ENCODE assay signal across 25 cellular contexts in genomic region chr17:82726427-82726826, GRCh38. TPM values are rescaled to one million over a fixed set of nuclear protein-coding genes. Genes with fewer than 3 reads are reported as not detected.
DNase-seq lines count a peak whose midpoint lies in the region; ATAC-seq, FAIRE-seq and TF ChIP-seq lines count a peak whose summit lies in the region.
"Had no signal": no experiment of that assay in that cellular context is flagged by ENCODE, and none has a peak within 500 bp of the region (broad histone marks: within the 10 kb centered on the region; RNA-seq: fewer than 3 reads in every experiment).

No MANE protein-coding gene starts in this region.

- no TSS peak for BruUV-seq in HepG2 (replicated peaks; lab: Mats Ljungman, UMichigan)

- no peak overlapping the region for H3K9ac ChIP-seq in HepG2 (ENCODE audit: insufficient read depth, low read depth, low read length)
- H3K9ac ChIP-seq: BLaER1 had no signal

- no peak for ATAC-seq in natural killer cell treated with Interleukin-12 subunit alpha and Interleukin-12 subunit beta and Interleukin-15 and Interleukin-18, amount 100 ng/mL, for 72 hours
- ATAC-seq in natural killer cell (no peak), HepG2 (no peak), GM19023 (IDR thresholded peaks at IDR 0.05; ENCODE audit: unreplicated experiment) (no peak)

- FAIRE-seq in HepG2 (lab: Jason Lieb, UNC) (no peak), urothelium cell line (lab: Jason Lieb, UNC) (peak; percentile 59)
- FAIRE-seq: A204.1, G401.6, GM12891 had no signal

- no peak overlapping the region for H3K4me3 Mint-ChIP-seq in natural killer cell treated with Interleukin-12 subunit alpha and Interleukin-12 subunit beta and Interleukin-15 and Interleukin-18, amount 100 ng/mL, for 72 hours
- no peak overlapping the region for H3K4me3 Mint-ChIP-seq in natural killer cell
- H3K4me3 Mint-ChIP-seq: CD14-positive monocyte; CD4-positive, alpha-beta memory T cell; CD4-positive, CD25-positive, alpha-beta regulatory T cell; CD8-positive, alpha-beta memory T cell had no signal

- peaks cover 5% of the 10 kb centered on the region for H3K36me3 Mint-ChIP-seq in natural killer cell treated with Interleukin-12 subunit alpha and Interleukin-12 subunit beta and Interleukin-15 and Interleukin-18, amount 100 ng/mL, for 72 hours
- H3K36me3 Mint-ChIP-seq in natural killer cell = peaks cover 11% of the 10 kb centered on the region

- TF ChIP-seq POLR2A in HepG2 (IDR thresholded peaks at IDR 0.05; ENCODE audit: insufficient read depth in 1 of 2, low read depth in 2 of 2, low read length in 2 of 2) = no peak

- H2AFZ ChIP-seq in HepG2 (ENCODE audit: low read length) (no peak overlapping the region), osteoblast (ENCODE audit: low read length) (no peak overlapping the region)

- H3K4me1 ChIP-seq in HepG2 (ENCODE audit: insufficient read depth, low read length) (no peaks in the 10 kb centered on the region), osteoblast (ENCODE audit: insufficient read depth, low read length) (no peaks in the 10 kb centered on the region)
- H3K4me1 ChIP-seq: BE2C had no signal

- no peaks in the 10 kb centered on the region for H3K9me3 Mint-ChIP-seq in natural killer cell treated with Interleukin-12 subunit alpha and Interleukin-12 subunit beta and Interleukin-15 and Interleukin-18, amount 100 ng/mL, for 72 hours
- no peaks in the 10 kb centered on the region for H3K9me3 Mint-ChIP-seq in natural killer cell
- H3K9me3 Mint-ChIP-seq: CD14-positive monocyte; CD4-positive, alpha-beta memory T cell; CD4-positive, CD25-positive, alpha-beta regulatory T cell; CD8-positive, alpha-beta memory T cell had no signal

- intact Hi-C loops in natural killer cell (cut with micrococcal nuclease) (no loop called here), HepG2 (cut with micrococcal nuclease; ENCODE audit: unreplicated experiment) (no loop called here)

- H3K9me3 ChIP-seq in HepG2 (ENCODE audit: low read length) = no peaks in the 10 kb centered on the region
- no peaks in the 10 kb centered on the region for H3K9me3 ChIP-seq in osteoblast (ENCODE audit: low read depth, low read length)
- H3K9me3 ChIP-seq: BE2C, BLaER1 had no signal

- no peak overlapping the region for H3K4me3 ChIP-seq in HepG2 (replicated peaks in 1 of 3; ENCODE audit: insufficient read depth in 1 of 3, low read depth in 2 of 3, low read length in 3 of 3)
- no peak overlapping the region for H3K4me3 ChIP-seq in osteoblast (ENCODE audit: insufficient read depth, low read length)
- H3K4me3 ChIP-seq: BLaER1 had no signal

- no peak for TF ChIP-seq EP300 in HepG2 (IDR thresholded peaks at IDR 0.05; ENCODE audit: low read depth in 2 of 2, low read length in 2 of 2)
- TF ChIP-seq EP300 in HepG2 (CRISPR knock-in tag; IDR thresholded peaks at IDR 0.05; ENCODE audit: borderline replicate concordance) = no peak

- WGBS in HepG2 (ENCODE audit: low lambda C conversion rate) = 100% methylated on average over 3 of the region's 10 CpGs

- no peaks in the 10 kb centered on the region for H3K27me3 Mint-ChIP-seq in natural killer cell treated with Interleukin-12 subunit alpha and Interleukin-12 subunit beta and Interleukin-15 and Interleukin-18, amount 100 ng/mL, for 72 hours
- H3K27me3 Mint-ChIP-seq in natural killer cell (ENCODE audit: low read depth in 2 of 2) = no peaks in the 10 kb centered on the region
- H3K27me3 Mint-ChIP-seq: CD4-positive, alpha-beta memory T cell; CD4-positive, CD25-positive, alpha-beta regulatory T cell; CD8-positive, alpha-beta memory T cell had no signal

- no peak for TF ChIP-seq RAD21 in HepG2 (CRISPR knock-in tag; IDR thresholded peaks at IDR 0.05)

- peak; percentile 42 for DNase-seq in natural killer cell treated with Interleukin-12 subunit alpha and Interleukin-12 subunit beta and Interleukin-15 and Interleukin-18, amount 100 ng/mL, for 72 hours (ENCODE audit: low spot score)
- DNase-seq in natural killer cell (no peak), HepG2 (ENCODE audit: low spot score) (no peak), osteoblast (ENCODE audit: insufficient read length, low spot score, missing footprints) (peak; percentile 46), urothelium cell line (ENCODE audit: low spot score) (no peak), DMS53 (lab: John Stamatoyannopoulos, UW) (no peak), NCI-H526 treated with DMSO at 0.1 percent for 48 hours (lab: John Stamatoyannopoulos, UW) (no peak)
- DNase-seq: 8988T; ACHN; BE2C; C1 segment of cervical spinal cord; CD4-positive, alpha-beta memory T cell; CD4-positive, CD25-positive, alpha-beta regulatory T cell; CD8-positive, alpha-beta memory T cell; COR-L47; DMS 273 treated with DMSO at 0.1 percent for 48 hours; DMS153; DMS79 treated with DMSO at 0.1 percent for 48 hours; GF-D8 had no signal

- no peaks in the 10 kb centered on the region for H3K79me2 ChIP-seq in HepG2 (ENCODE audit: insufficient read depth, low read length)
- no peaks in the 10 kb centered on the region for H3K79me2 ChIP-seq in osteoblast (ENCODE audit: insufficient read depth, low read length)

- H4K20me1 ChIP-seq in HepG2 (ENCODE audit: insufficient read depth, low read length) (no peaks in the 10 kb centered on the region), osteoblast (ENCODE audit: insufficient read depth, low read length) (peaks cover 4% of the 10 kb centered on the region)

- H3K27me3 ChIP-seq in HepG2 (ENCODE audit: control insufficient read depth in 1 of 2, insufficient read depth in 2 of 2, low read length in 2 of 2) = no peaks in the 10 kb centered on the region
- no peaks in the 10 kb centered on the region for H3K27me3 ChIP-seq in osteoblast (ENCODE audit: insufficient read depth, low read length)
- H3K27me3 ChIP-seq: BE2C, BLaER1 had no signal

- H3K27ac ChIP-seq in HepG2 (ENCODE audit: extremely low read length, insufficient read depth, low read length) (no peak overlapping the region), osteoblast (ENCODE audit: low read depth, low read length) (no peak overlapping the region)
- H3K27ac ChIP-seq: BLaER1 had no signal

- peaks cover 14 to 32% of the 10 kb centered on the region in 2 experiments for H3K36me3 ChIP-seq in HepG2 (replicated peaks in 1 of 2; ENCODE audit: control insufficient read depth in 1 of 2, insufficient read depth in 2 of 2, low read length in 2 of 2)
- H3K36me3 ChIP-seq in osteoblast (ENCODE audit: insufficient read depth, low read length) = peaks cover 12% of the 10 kb centered on the region

- CTCF ChIA-PET in HepG2 (lab: Yijun Ruan, JAX; ENCODE audit: low intra/inter-chr PET ratio, low total read pairs) = no interaction called here

- H3K4me2 ChIP-seq in HepG2 (ENCODE audit: low read depth, low read length) (no peak overlapping the region), osteoblast (ENCODE audit: insufficient read depth, low read length) (no peak overlapping the region)
- H3K4me2 ChIP-seq: BLaER1 had no signal

- POLR2A ChIA-PET in HepG2 (lab: Yijun Ruan, JAX) = interaction anchor here (1.3 to 2.2 kb wide), 2 partner anchors 10 to 12 kb away, joined by 4 to 7 read pairs; partner anchors contain the start of gene FN3KRP

- no peak for TF ChIP-seq CTCF in natural killer cell (IDR thresholded peaks at IDR 0.05)
- TF ChIP-seq CTCF in HepG2 (CRISPR knock-in tag; IDR thresholded peaks at IDR 0.05) = no peak
- TF ChIP-seq CTCF in osteoblast (IDR thresholded peaks at IDR 0.05; ENCODE audit: extremely low read depth, low read depth, low read length) = no peak

- no peak overlapping the region for H3K27ac Mint-ChIP-seq in natural killer cell treated with Interleukin-12 subunit alpha and Interleukin-12 subunit beta and Interleukin-15 and Interleukin-18, amount 100 ng/mL, for 72 hours
- no peak overlapping the region for H3K27ac Mint-ChIP-seq in natural killer cell
- H3K27ac Mint-ChIP-seq: CD4-positive, CD25-positive, alpha-beta regulatory T cell had no signal

- H3K4me1 Mint-ChIP-seq in natural killer cell treated with Interleukin-12 subunit alpha and Interleukin-12 subunit beta and Interleukin-15 and Interleukin-18, amount 100 ng/mL, for 72 hours (ENCODE audit: low read depth in 2 of 2) = no peaks in the 10 kb centered on the region
- peaks cover 0 to 6% of the 10 kb centered on the region in 2 donors for H3K4me1 Mint-ChIP-seq in natural killer cell
- H3K4me1 Mint-ChIP-seq: CD14-positive monocyte had no signal

- in situ Hi-C loops in HepG2 (cut with HindIII; ENCODE audit: extremely low pct_ligation_motif_present, low pct_unique_long_range_greater_than_20kb) = no loop called here

RNA-seq across cellular contexts. Expression of gene FN3K, which starts 9.0 kb away (rescaled TPM):
- total RNA-seq in natural killer cell treated with Interleukin-12 subunit alpha and Interleukin-12 subunit beta and Interleukin-15 and Interleukin-18, amount 100 ng/mL, for 72 hours = 1 to 10 TPM; 1.6 TPM
- total RNA-seq in natural killer cell = 1 to 10 TPM; 4.9 to 6.1 (median 5.5) TPM
- 12.2 and 22.0 TPM in 2 replicates for total RNA-seq in HepG2 (2016; rRNA removed; fragmentation: Illumina TruSeq; extraction: Trizol)
- total RNA-seq in HepG2 (2016; cell fraction: cytosol; rRNA removed; fragmentation: Illumina TruSeq; extraction: Trizol; ENCODE audit: low read depth) = 9.6 and 10.3 TPM in 2 replicates
- 12.7 and 23.9 TPM in 2 replicates for total RNA-seq in HepG2 (2016; cell fraction: insoluble cytoplasmic fraction; rRNA removed; fragmentation: Illumina TruSeq; extraction: Trizol)
- total RNA-seq in HepG2 (2016; cell fraction: membrane; rRNA removed; fragmentation: Illumina TruSeq; extraction: Trizol) = 17.0 and 17.4 TPM in 2 replicates
- 29.1 and 32.3 TPM in 2 replicates for total RNA-seq in HepG2 (2016; cell fraction: nucleus; rRNA removed; fragmentation: Illumina TruSeq; extraction: Trizol)
- polyA plus RNA-seq in HepG2 (2011; rRNA removed) = 3.5 and 5.7 TPM in 2 replicates
- polyA plus RNA-seq in HepG2 (2011; cell fraction: cytosol; rRNA removed) = 1.9 and 2.0 TPM in 2 replicates
- polyA plus RNA-seq in HepG2 (2011; cell fraction: nucleus; rRNA removed) = 27.8 and 27.9 TPM in 2 replicates
- polyA plus RNA-seq in HepG2 (2012) = 48.6 and 58.1 TPM in 2 replicates
- 21.3 and 21.5 TPM in 2 replicates for polyA plus RNA-seq in HepG2 (2016; cell fraction: cytosol; fragmentation: Illumina TruSeq; extraction: Trizol; ENCODE audit: low read depth)
- 52.3 and 61.0 TPM in 2 replicates for polyA plus RNA-seq in HepG2 (2016; cell fraction: insoluble cytoplasmic fraction; fragmentation: Illumina TruSeq; extraction: Trizol; ENCODE audit: low read depth)
- polyA plus RNA-seq in HepG2 (2016; cell fraction: membrane; fragmentation: Illumina TruSeq; extraction: Trizol; ENCODE audit: low read depth) = 23.7 and 26.9 TPM in 2 replicates
- 78.1 and 80.9 TPM in 2 replicates for polyA plus RNA-seq in HepG2 (2016; cell fraction: nucleus; fragmentation: Illumina TruSeq; extraction: Trizol; ENCODE audit: insufficient read depth, low read depth)
- polyA minus RNA-seq in HepG2 (2011; rRNA and poly(A)+ RNA removed; ENCODE audit: low replicate concordance) = 1.6 and 9.2 TPM in 2 replicates
- polyA minus RNA-seq in HepG2 (2011; cell fraction: cytosol; rRNA and poly(A)+ RNA removed) = 17.1 and 26.0 TPM in 2 replicates
- 24.3 and 29.1 TPM in 2 replicates for polyA minus RNA-seq in HepG2 (2011; cell fraction: nucleus; rRNA and poly(A)+ RNA removed)
- 2.9 and 4.4 TPM in 2 replicates for total RNA-seq in osteoblast
- polyA plus RNA-seq: CD14-positive monocyte had no signal

RNA-seq across cellular contexts. Expression of gene FN3KRP, which starts 9.9 kb away (rescaled TPM):
- 10 to 100 TPM; 29.4 to 48.4 TPM for total RNA-seq in natural killer cell treated with Interleukin-12 subunit alpha and Interleukin-12 subunit beta and Interleukin-15 and Interleukin-18, amount 100 ng/mL, for 72 hours
- total RNA-seq in natural killer cell (10 to 100 TPM; 29.4 to 42.3 (median 32.0) TPM), HepG2 (2016; rRNA removed; fragmentation: Illumina TruSeq; extraction: Trizol) (28.2 and 36.1 TPM in 2 replicates), osteoblast (10.1 and 13.8 TPM in 2 replicates)
- 5.3 and 7.1 TPM in 2 replicates for total RNA-seq in HepG2 (2016; cell fraction: cytosol; rRNA removed; fragmentation: Illumina TruSeq; extraction: Trizol; ENCODE audit: low read depth)
- total RNA-seq in HepG2 (2016; cell fraction: insoluble cytoplasmic fraction; rRNA removed; fragmentation: Illumina TruSeq; extraction: Trizol) = 27.6 and 34.8 TPM in 2 replicates
- 17.5 and 18.4 TPM in 2 replicates for total RNA-seq in HepG2 (2016; cell fraction: membrane; rRNA removed; fragmentation: Illumina TruSeq; extraction: Trizol)
- 16.5 and 21.0 TPM in 2 replicates for total RNA-seq in HepG2 (2016; cell fraction: nucleus; rRNA removed; fragmentation: Illumina TruSeq; extraction: Trizol)
- 22.1 and 22.4 TPM in 2 replicates for polyA plus RNA-seq in HepG2 (2011; rRNA removed)
- 17.7 and 18.3 TPM in 2 replicates for polyA plus RNA-seq in HepG2 (2011; cell fraction: cytosol; rRNA removed)
- polyA plus RNA-seq in HepG2 (2011; cell fraction: nucleus; rRNA removed) = 34.0 and 36.3 TPM in 2 replicates
- polyA plus RNA-seq in HepG2 (2012) = 27.4 and 37.9 TPM in 2 replicates
- polyA plus RNA-seq in HepG2 (2016; cell fraction: cytosol; fragmentation: Illumina TruSeq; extraction: Trizol; ENCODE audit: low read depth) = 6.9 and 7.2 TPM in 2 replicates
- 54.4 and 62.2 TPM in 2 replicates for polyA plus RNA-seq in HepG2 (2016; cell fraction: insoluble cytoplasmic fraction; fragmentation: Illumina TruSeq; extraction: Trizol; ENCODE audit: low read depth)
- polyA plus RNA-seq in HepG2 (2016; cell fraction: membrane; fragmentation: Illumina TruSeq; extraction: Trizol; ENCODE audit: low read depth) = 14.4 and 14.9 TPM in 2 replicates
- 57.5 and 59.5 TPM in 2 replicates for polyA plus RNA-seq in HepG2 (2016; cell fraction: nucleus; fragmentation: Illumina TruSeq; extraction: Trizol; ENCODE audit: insufficient read depth, low read depth)
- 13.3 and 23.3 TPM in 2 replicates for polyA minus RNA-seq in HepG2 (2011; rRNA and poly(A)+ RNA removed; ENCODE audit: low replicate concordance)
- 11.0 and 11.2 TPM in 2 replicates for polyA minus RNA-seq in HepG2 (2011; cell fraction: cytosol; rRNA and poly(A)+ RNA removed)
- polyA minus RNA-seq in HepG2 (2011; cell fraction: nucleus; rRNA and poly(A)+ RNA removed) = 9.8 and 12.2 TPM in 2 replicates

RNA-seq across cellular contexts. Expression of gene TBCD, which starts 25.4 kb away (rescaled TPM):
- total RNA-seq in natural killer cell treated with Interleukin-12 subunit alpha and Interleukin-12 subunit beta and Interleukin-15 and Interleukin-18, amount 100 ng/mL, for 72 hours = 100 to 1,000 TPM in 1 of 2 donors, 10 to 100 TPM in 1; 66.5 to 166 TPM
- 100 to 1,000 TPM in 2 of 3 donors, 10 to 100 TPM in 1; 92.0 to 149 (median 132) TPM for total RNA-seq in natural killer cell
- total RNA-seq in HepG2 (2016; rRNA removed; fragmentation: Illumina TruSeq; extraction: Trizol) = 33.9 and 49.6 TPM in 2 replicates
- 98.6 and 103 TPM in 2 replicates for total RNA-seq in HepG2 (2016; cell fraction: cytosol; rRNA removed; fragmentation: Illumina TruSeq; extraction: Trizol; ENCODE audit: low read depth)
- 32.6 and 40.4 TPM in 2 replicates for total RNA-seq in HepG2 (2016; cell fraction: insoluble cytoplasmic fraction; rRNA removed; fragmentation: Illumina TruSeq; extraction: Trizol)
- total RNA-seq in HepG2 (2016; cell fraction: membrane; rRNA removed; fragmentation: Illumina TruSeq; extraction: Trizol) = 28.6 and 30.6 TPM in 2 replicates
- total RNA-seq in HepG2 (2016; cell fraction: nucleus; rRNA removed; fragmentation: Illumina TruSeq; extraction: Trizol) = 44.9 and 51.2 TPM in 2 replicates
- polyA plus RNA-seq in HepG2 (2011; rRNA removed) = 54.8 and 58.7 TPM in 2 replicates
- 29.1 and 46.9 TPM in 2 replicates for polyA plus RNA-seq in HepG2 (2011; cell fraction: cytosol; rRNA removed)
- polyA plus RNA-seq in HepG2 (2011; cell fraction: nucleus; rRNA removed) = 327 and 449 TPM in 2 replicates
- polyA plus RNA-seq in HepG2 (2012) = 37.3 and 41.7 TPM in 2 replicates
- polyA plus RNA-seq in HepG2 (2016; cell fraction: cytosol; fragmentation: Illumina TruSeq; extraction: Trizol; ENCODE audit: low read depth) = 3.7 and 4.9 TPM in 2 replicates
- 39.7 and 51.2 TPM in 2 replicates for polyA plus RNA-seq in HepG2 (2016; cell fraction: insoluble cytoplasmic fraction; fragmentation: Illumina TruSeq; extraction: Trizol; ENCODE audit: low read depth)
- polyA plus RNA-seq in HepG2 (2016; cell fraction: membrane; fragmentation: Illumina TruSeq; extraction: Trizol; ENCODE audit: low read depth) = 5.6 and 6.8 TPM in 2 replicates
- polyA plus RNA-seq in HepG2 (2016; cell fraction: nucleus; fragmentation: Illumina TruSeq; extraction: Trizol; ENCODE audit: insufficient read depth, low read depth) = 140 and 151 TPM in 2 replicates
- 67.0 and 125 TPM in 2 replicates for polyA minus RNA-seq in HepG2 (2011; rRNA and poly(A)+ RNA removed; ENCODE audit: low replicate concordance)
- polyA minus RNA-seq in HepG2 (2011; cell fraction: cytosol; rRNA and poly(A)+ RNA removed) = 38.0 and 45.2 TPM in 2 replicates
- 51.1 and 51.6 TPM in 2 replicates for polyA minus RNA-seq in HepG2 (2011; cell fraction: nucleus; rRNA and poly(A)+ RNA removed)
- 28.0 and 29.0 TPM in 2 replicates for total RNA-seq in osteoblast

RNA-seq across cellular contexts. Expression of gene RAB40B, which starts 27.9 kb away (rescaled TPM):
- 1 to 10 TPM; 1.1 to 1.2 TPM for total RNA-seq in natural killer cell treated with Interleukin-12 subunit alpha and Interleukin-12 subunit beta and Interleukin-15 and Interleukin-18, amount 100 ng/mL, for 72 hours
- total RNA-seq in natural killer cell = 1 to 10 TPM; 3.7 to 7.3 (median 4.0) TPM
- total RNA-seq in HepG2 (2016; rRNA removed; fragmentation: Illumina TruSeq; extraction: Trizol) = 4.4 and 6.2 TPM in 2 replicates
- 8.6 and 11.9 TPM in 2 replicates for total RNA-seq in HepG2 (2016; cell fraction: cytosol; rRNA removed; fragmentation: Illumina TruSeq; extraction: Trizol; ENCODE audit: low read depth)
- 6.2 and 7.4 TPM in 2 replicates for total RNA-seq in HepG2 (2016; cell fraction: insoluble cytoplasmic fraction; rRNA removed; fragmentation: Illumina TruSeq; extraction: Trizol)
- total RNA-seq in HepG2 (2016; cell fraction: membrane; rRNA removed; fragmentation: Illumina TruSeq; extraction: Trizol) = 18.5 and 22.6 TPM in 2 replicates
- 3.7 TPM in 2 replicates for total RNA-seq in HepG2 (2016; cell fraction: nucleus; rRNA removed; fragmentation: Illumina TruSeq; extraction: Trizol)
- polyA plus RNA-seq in HepG2 (2011; rRNA removed) = 6.5 and 7.2 TPM in 2 replicates
- polyA plus RNA-seq in HepG2 (2011; cell fraction: cytosol; rRNA removed) = 5.7 and 9.9 TPM in 2 replicates
- 10.8 and 12.6 TPM in 2 replicates for polyA plus RNA-seq in HepG2 (2011; cell fraction: nucleus; rRNA removed)
- polyA plus RNA-seq in HepG2 (2012) = 6.2 and 7.3 TPM in 2 replicates
- polyA plus RNA-seq in HepG2 (2016; cell fraction: cytosol; fragmentation: Illumina TruSeq; extraction: Trizol; ENCODE audit: low read depth) = 25.0 and 26.7 TPM in 2 replicates
- 7.0 and 7.6 TPM in 2 replicates for polyA plus RNA-seq in HepG2 (2016; cell fraction: insoluble cytoplasmic fraction; fragmentation: Illumina TruSeq; extraction: Trizol; ENCODE audit: low read depth)
- polyA plus RNA-seq in HepG2 (2016; cell fraction: membrane; fragmentation: Illumina TruSeq; extraction: Trizol; ENCODE audit: low read depth) = 27.5 and 28.9 TPM in 2 replicates
- polyA plus RNA-seq in HepG2 (2016; cell fraction: nucleus; fragmentation: Illumina TruSeq; extraction: Trizol; ENCODE audit: insufficient read depth, low read depth) = 8.7 and 12.0 TPM in 2 replicates
- polyA minus RNA-seq in HepG2 (2011; rRNA and poly(A)+ RNA removed; ENCODE audit: low replicate concordance) = 3.1 and 8.9 TPM in 2 replicates
- 1.4 and 3.2 TPM in 2 replicates for polyA minus RNA-seq in HepG2 (2011; cell fraction: cytosol; rRNA and poly(A)+ RNA removed)
- polyA minus RNA-seq in HepG2 (2011; cell fraction: nucleus; rRNA and poly(A)+ RNA removed) = 2.7 TPM in 2 replicates
- total RNA-seq in osteoblast = 8.3 and 9.1 TPM in 2 replicates

Comparison
In these comparisons a context has a peak if more than half of its experiments do, and no peak if none do; other contexts are left out.
1. DNase-seq: peak in natural killer cell treated with Interleukin-12 subunit alpha and Interleukin-12 subunit beta and Interleukin-15 and Interleukin-18, amount 100 ng/mL, for 72 hours (single experiment) and osteoblast (single experiment); none in natural killer cell (single experiment), HepG2 (single experiment), urothelium cell line (single experiment), DMS53 (single experiment) and NCI-H526 treated with DMSO at 0.1 percent for 48 hours (single experiment).